8 cellular contexts compared by ENCODE assay signal in the genomic region with DNA sequence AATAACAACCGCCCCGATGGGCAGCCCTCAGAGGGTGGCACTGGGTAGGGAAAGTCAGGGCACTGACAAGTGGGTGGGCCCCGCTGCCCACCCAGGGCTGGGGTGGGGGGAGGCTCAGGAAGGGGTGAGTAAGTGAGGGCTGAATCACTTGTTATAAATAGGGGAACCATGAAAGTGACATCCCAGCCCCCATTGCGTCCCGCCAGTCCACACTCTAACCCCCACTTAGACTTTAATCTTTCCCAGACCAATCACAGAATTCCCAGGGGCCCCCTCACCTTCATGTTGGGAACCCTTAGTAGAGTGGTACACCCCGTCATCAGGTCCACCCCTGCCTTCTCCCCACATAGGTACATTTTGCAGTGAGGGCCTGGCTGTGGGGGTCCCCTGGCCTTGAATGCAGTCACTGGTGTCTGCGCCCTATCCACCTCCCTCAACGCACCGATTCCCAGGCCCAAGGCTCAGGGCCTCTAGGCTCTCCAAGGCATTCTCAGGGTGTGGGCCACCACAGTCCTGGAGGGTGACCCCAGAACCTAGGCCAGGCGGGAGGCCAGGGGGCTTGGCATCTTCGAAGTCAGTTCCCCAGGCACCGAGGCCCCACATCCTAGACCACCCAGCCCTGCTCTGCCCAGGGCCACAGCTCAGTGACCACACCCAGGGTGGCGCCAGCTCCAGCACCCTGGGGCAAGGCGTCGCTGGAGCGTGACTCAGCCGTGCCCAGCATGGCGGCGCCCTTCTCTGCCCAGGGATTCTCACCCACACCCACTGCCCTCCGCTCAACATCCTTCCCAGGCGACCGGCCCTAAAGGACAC. TPM values are rescaled to one million over a fixed set of nuclear protein-coding genes. Genes with fewer than 3 reads are reported as not detected.
DNase-seq lines count a peak whose midpoint lies in the region; ATAC-seq and TF ChIP-seq lines count a peak whose summit lies in the region.
"Had no signal": no experiment of that assay in that cellular context is flagged by ENCODE, and none has a peak within 500 bp of the region (broad histone marks: within the 10 kb centered on the region; RNA-seq: fewer than 3 reads in every experiment).

No MANE protein-coding gene starts in this region.

- peaks cover 0 to 2% (median 0%) of the 10 kb centered on the region in 5 experiments for H3K9me3 Mint-ChIP-seq in brain

- H3K4me3 ChIP-seq in H7 (ENCODE audit: insufficient read depth, low read depth, low read length) (no peak overlapping the region; the same call in 1 of the 2 replicates), SJCRH30 (peak overlapping the region; percentile 94)

- peaks cover 3% of the 10 kb centered on the region for H3K27me3 Mint-ChIP-seq in brain

- peaks cover 46% of the 10 kb centered on the region for H3K4me1 Mint-ChIP-seq in brain

- peak overlapping the region; percentile 89 to 94 (median 92) for H3K4me3 Mint-ChIP-seq in brain

- peak; percentile 43 for DNase-seq in H7
- peak in 1 of 2 experiments; percentile 42 for DNase-seq in SJCRH30
- DNase-seq in left colon, result peak; percentile 89 to 91
- no peak for DNase-seq in pons (ENCODE audit: low spot score)

- intact Hi-C loops in left colon (cut with DNase I, micrococcal nuclease), result no loop called here

- H3K4me1 ChIP-seq in SJCRH30, result peaks cover 45% of the 10 kb centered on the region

- no peaks in the 10 kb centered on the region for H3K36me3 Mint-ChIP-seq in brain

- peak overlapping the region; percentile 74 for H3K27ac ChIP-seq in SJCRH30
- H3K27ac ChIP-seq in temporal lobe (ENCODE audit: low read depth, low read length), result peak overlapping the region; percentile 85

- H3K36me3 ChIP-seq in H7 (replicated peaks; ENCODE audit: control insufficient read depth, insufficient read depth, low read length) (no peaks in the 10 kb centered on the region), SJCRH30 (peaks cover 35% of the 10 kb centered on the region)

- no peak for TF ChIP-seq CTCF in brain (conservative IDR thresholded peaks at IDR 0.05)

- H3K27me3 ChIP-seq in H7 (ENCODE audit: control insufficient read depth, insufficient read depth, low read length) (no peaks in the 10 kb centered on the region), SJCRH30 (no peaks in the 10 kb centered on the region)

- H3K27ac Mint-ChIP-seq in brain, result peak overlapping the region in 4 of 5 experiments; percentile 53 to 96 (median 94)

- peak; percentile 72 for ATAC-seq in left colon
- no peak for ATAC-seq in HG03045 (IDR thresholded peaks at IDR 0.05; ENCODE audit: unreplicated experiment)

- no peaks in the 10 kb centered on the region for H3K9me3 ChIP-seq in SJCRH30 (replicated peaks)

RNA-seq across cellular contexts. Expression of a gene that starts 36.8 kb away (rescaled TPM):
- not detected in 2 replicates for total RNA-seq in H7 (2014; rRNA removed; shearing (Covaris generic))
- 1.3 and 2.3 TPM in 2 replicates for total RNA-seq in SJCRH30 (2014; rRNA removed; shearing (Covaris generic))
- 14.6 TPM for polyA plus RNA-seq in brain (ENCODE audit: insufficient read depth, low read depth, low replicate concordance)
- total RNA-seq in left colon (under 1 TPM in 1 of 2 donors, not detected in 1; 0.56 TPM), temporal lobe (3.0 TPM)
- total RNA-seq: subcutaneous adipose tissue had no signal

RNA-seq across cellular contexts. Expression of a gene that starts 44.9 kb away (rescaled TPM):
- total RNA-seq in H7 (2014; rRNA removed; shearing (Covaris generic)), result 18.3 and 21.5 TPM in 2 replicates
- total RNA-seq in SJCRH30 (2014; rRNA removed; shearing (Covaris generic)), result 16.8 and 18.3 TPM in 2 replicates
- 19.4 TPM for polyA plus RNA-seq in brain (ENCODE audit: insufficient read depth, low read depth, low replicate concordance)
- 1 to 10 TPM; 3.0 TPM for total RNA-seq in left colon
- 14.0 TPM for total RNA-seq in temporal lobe
